ENCODE assay signal across 8 cellular contexts in genomic region chr11:125902315-125902926, GRCh38. TPM values are rescaled to one million over a fixed set of nuclear protein-coding genes. Genes with fewer than 3 reads are reported as not detected.
A peak's percentile ranks its signal among the peaks of the same experiment; 100 is the strongest.
DNase-seq lines count a peak whose midpoint lies in the region; ATAC-seq, FAIRE-seq and TF ChIP-seq lines count a peak whose summit lies in the region.

No MANE protein-coding gene starts in this region.

- H3K27ac ChIP-seq in K562 (ENCODE audit: extremely low read depth, low read depth, low read length) (peak overlapping the region; percentile 73), lower lobe of right lung (peak overlapping the region; percentile 79), aorta (ENCODE audit: low read depth in 1 of 2, low read length in 2 of 2) (peak overlapping the region in 1 of 2 donors; percentile 95)

- no peaks in the 10 kb centered on the region for H4K20me1 ChIP-seq in K562 (replicated peaks; ENCODE audit: control insufficient read depth, insufficient read depth, low read length)

- H3K9me3 ChIP-seq in K562 (replicated peaks; ENCODE audit: control insufficient read depth, insufficient read depth, low read depth, low read length), result no peaks in the 10 kb centered on the region
- H3K9me3 ChIP-seq in lower lobe of right lung, result no peaks in the 10 kb centered on the region
- H3K9me3 ChIP-seq in aorta (ENCODE audit: control insufficient read depth, low read length), result no peaks in the 10 kb centered on the region

- H3K9ac ChIP-seq in K562 (ENCODE audit: insufficient read depth in 1 of 2, low read depth in 2 of 2, low read length in 2 of 2), result peak overlapping the region; percentile 85 to 93

- TF ChIP-seq POLR2A in K562 (conservative IDR thresholded peaks at IDR 0.05), result no peak

- TF ChIP-seq CTCF in K562 (IDR thresholded peaks at IDR 0.05 in 2 of 3, conservative IDR thresholded peaks at IDR 0.05 in 1 of 3; ENCODE audit: insufficient read depth in 2 of 3, low read depth in 1 of 3, low read length in 3 of 3), result no peak
- TF ChIP-seq CTCF in lower lobe of right lung (IDR thresholded peaks at IDR 0.05), result no peak

- H3K4me2 ChIP-seq in K562 (ENCODE audit: insufficient read depth, low read length), result peak overlapping the region; percentile 89

- POLR2A ChIA-PET in K562 (lab: Yijun Ruan, JAX), result interaction anchor here (0.6 to 1.8 kb wide), 12 partner anchors 9 to 309 kb away, joined by 3 to 10 read pairs (median 4); partner anchors contain the start of genes FAM118B, HYLS1 and RPUSD4

- CTCF ChIA-PET in K562 (lab: Yijun Ruan, JAX; ENCODE audit: low intra/inter-chr PET ratio), result no interaction called here

- TF ChIP-seq EP300 in K562 (IDR thresholded peaks at IDR 0.05; ENCODE audit: low read length), result no peak

- no peak for TF ChIP-seq RAD21 in K562 (CRISPR knock-in tag; conservative IDR thresholded peaks at IDR 0.05 in 1 of 2, IDR thresholded peaks at IDR 0.05 in 1 of 2)

- intact Hi-C loops in K562 (cut with micrococcal nuclease) (no loop called here), lower lobe of right lung (cut with DNase I) (no loop called here), aorta (cut with DNase I) (no loop called here)

- BruUV-seq in K562 (replicated peaks; lab: Mats Ljungman, UMichigan), result TSS peak; percentile 81

- peak; percentile 31 for ATAC-seq in HG03354 (IDR thresholded peaks at IDR 0.05; ENCODE audit: poor library complexity, severe bottlenecking, unreplicated experiment)
- ATAC-seq in K562, result peak; percentile 65
- ATAC-seq in lower lobe of right lung, result peak; percentile 4 to 26
- ATAC-seq in aorta (ENCODE audit: low FRiP score), result no peak

- H3K36me3 ChIP-seq in K562 (ENCODE audit: control insufficient read depth, insufficient read depth, low read length) (peaks cover 34% of the 10 kb centered on the region), lower lobe of right lung (peaks cover 19% of the 10 kb centered on the region), aorta (ENCODE audit: control insufficient read depth in 1 of 2, insufficient read depth in 2 of 2, low read length in 1 of 2) (peaks cover 0 to 2% of the 10 kb centered on the region in 2 donors)

- DNase-seq in ACHN (peak; percentile 5), K562 (ENCODE audit: extremely low read depth in 1 of 4, low spot score in 3 of 4) (peak in 3 of 4 experiments; percentile 17 to 37 (median 21)), lower lobe of right lung (no peak), aorta (no peak), SIG-M5 treated with dmso at 0.1 percent for 504 hours (lab: John Stamatoyannopoulos, UW; ENCODE audit: unreplicated experiment) (no peak), HCEC 1CT (no peak)
- no peak for DNase-seq in activated CD4-positive, CD25-positive, alpha-beta regulatory T cell (lab: John Stamatoyannopoulos, UW)

- no peak for FAIRE-seq in K562 (lab: Jason Lieb, UNC)

- peak overlapping the region; percentile 93 for H2AFZ ChIP-seq in K562 (ENCODE audit: low read depth, low read length)

- H3K4me3 ChIP-seq in K562 (peak overlapping the region; percentile 68), lower lobe of right lung (peak overlapping the region; percentile 73), aorta (ENCODE audit: low read length in 2 of 2) (peak overlapping the region; percentile 48 to 95)

- in situ Hi-C loops in ACHN (cut with HindIII; ENCODE audit: low pct_ligation_motif_present, low pct_unique_long_range_greater_than_20kb, low sequenced_read_pairs) (loop anchor here (25.0 kb wide), 1 partner anchor 310 kb away; the partner anchor contains the start of genes FAM118B and RPUSD4), K562 (cut with MboI) (no loop called here)

- H3K79me2 ChIP-seq in K562 (ENCODE audit: control insufficient read depth, insufficient read depth, low read length), result peaks cover 41% of the 10 kb centered on the region

- H3K27me3 ChIP-seq in K562 (ENCODE audit: control insufficient read depth in 2 of 2, insufficient read depth in 2 of 2, low read length in 2 of 2) (peaks cover 6 to 20% of the 10 kb centered on the region in 2 experiments; a peak in 4 of 5 replicates), lower lobe of right lung (ENCODE audit: low read depth) (peaks cover 32% of the 10 kb centered on the region), aorta (ENCODE audit: control insufficient read depth in 1 of 2, insufficient read depth in 2 of 2, low read length in 1 of 2) (no peaks in the 10 kb centered on the region)

- H3K9me1 ChIP-seq in K562 (ENCODE audit: control insufficient read depth, insufficient read depth, low read length), result no peaks in the 10 kb centered on the region

- H3K4me1 ChIP-seq in K562 (replicated peaks in 1 of 2; ENCODE audit: control insufficient read depth in 2 of 2, insufficient read depth in 2 of 2, low read length in 2 of 2) (peaks cover 0 to 6% of the 10 kb centered on the region in 2 experiments; a peak in 2 of 5 replicates), lower lobe of right lung (peaks cover 19% of the 10 kb centered on the region), aorta (ENCODE audit: control insufficient read depth in 1 of 2, insufficient read depth in 2 of 2, low read length in 2 of 2) (no peaks in the 10 kb centered on the region)

- WGBS in K562 (ENCODE audit: insufficient coverage, low coverage, missing lambda C conversion rate), result 1% methylated on average over 16 of the region's 19 CpGs
- WGBS in aorta, 2 donors, result 46 to 51% methylated on average over 19 of the region's 19 CpGs

RNA-seq across cellular contexts. Expression of gene PUS3, which starts 0.6 kb away (rescaled TPM):
- 10.6 and 25.6 TPM in 2 replicates for total RNA-seq in K562 (2011; cell fraction: chromatin; rRNA removed; ENCODE audit: low replicate concordance)
- 11.3 and 13.7 TPM in 2 replicates for total RNA-seq in K562 (2011; cell fraction: nucleolus; rRNA removed)
- total RNA-seq in K562 (2011; cell fraction: nucleoplasm; rRNA removed), result 16.8 and 17.2 TPM in 2 replicates
- total RNA-seq in K562 (2014; rRNA removed), result 16.4 and 18.4 TPM in 2 replicates
- total RNA-seq in K562 (2014; rRNA removed; fragmentation: Illumina TruSeq; extraction: Trizol), result 40.6 and 46.2 TPM in 2 replicates
- 28.4 and 35.9 TPM in 2 replicates for total RNA-seq in K562 (2015; rRNA removed; fragmentation: Illumina TruSeq; extraction: Trizol)
- 19.1 and 22.5 TPM in 2 replicates for total RNA-seq in K562 (2021)
- polyA plus RNA-seq in K562 (2011; rRNA removed), result 7.8 and 16.5 TPM in 2 replicates
- polyA plus RNA-seq in K562 (2011; cell fraction: cytosol; rRNA removed), result 7.4 and 7.9 TPM in 2 replicates
- polyA plus RNA-seq in K562 (2011; cell fraction: nucleus; rRNA removed), result 6.6 and 7.6 TPM in 2 replicates
- 14.0 and 26.5 TPM in 2 replicates for polyA plus RNA-seq in K562 (2012)
- 25.9 and 39.0 TPM in 2 replicates for polyA plus RNA-seq in K562 (2014; fragmentation: Illumina TruSeq; extraction: Trizol)
- 10 to 100 TPM; 39.6 to 49.2 TPM for polyA plus RNA-seq in K562 (2014; fragmentation: Nextera tagmentation; extraction: Ambion mirVana)
- polyA plus RNA-seq in K562 (2014; rRNA removed), result 15.6 and 25.4 TPM in 2 replicates
- 18.8 and 25.5 TPM in 2 replicates for polyA minus RNA-seq in K562 (2011; rRNA and poly(A)+ RNA removed)
- polyA minus RNA-seq in K562 (2011; cell fraction: cytosol; rRNA and poly(A)+ RNA removed), result 7.5 and 8.6 TPM in 2 replicates
- 4.8 and 5.3 TPM in 2 replicates for polyA minus RNA-seq in K562 (2011; cell fraction: nucleus; rRNA and poly(A)+ RNA removed)
- 10.0 TPM for total RNA-seq in lower lobe of right lung
- total RNA-seq in aorta, result 1 to 10 TPM; 8.8 to 9.4 TPM
- 1 to 10 TPM; 8.0 to 8.1 TPM for polyA plus RNA-seq in aorta

RNA-seq across cellular contexts. Expression of gene DDX25, which starts 1.9 kb away (rescaled TPM):
- total RNA-seq in K562 (2011; cell fraction: chromatin; rRNA removed; ENCODE audit: low replicate concordance), result not detected in 2 replicates
- not detected in 2 replicates for total RNA-seq in K562 (2011; cell fraction: nucleolus; rRNA removed)
- not detected in 2 replicates for total RNA-seq in K562 (2011; cell fraction: nucleoplasm; rRNA removed)
- total RNA-seq in K562 (2014; rRNA removed), result not detected in 2 replicates
- total RNA-seq in K562 (2014; rRNA removed; fragmentation: Illumina TruSeq; extraction: Trizol), result not detected in 2 replicates
- total RNA-seq in K562 (2015; rRNA removed; fragmentation: Illumina TruSeq; extraction: Trizol), result not detected in 2 replicates
- total RNA-seq in K562 (2021), result not detected in 2 replicates
- not detected in 2 replicates for polyA plus RNA-seq in K562 (2011; rRNA removed)
- not detected in 2 replicates for polyA plus RNA-seq in K562 (2011; cell fraction: cytosol; rRNA removed)
- polyA plus RNA-seq in K562 (2011; cell fraction: nucleus; rRNA removed), result not detected in 2 replicates
- polyA plus RNA-seq in K562 (2012), result not detected in 2 replicates
- not detected in 2 replicates for polyA plus RNA-seq in K562 (2014; fragmentation: Illumina TruSeq; extraction: Trizol)
- polyA plus RNA-seq in K562 (2014; fragmentation: Nextera tagmentation; extraction: Ambion mirVana), result not detected
- not detected in 2 replicates for polyA plus RNA-seq in K562 (2014; rRNA removed)
- not detected in 2 replicates for polyA minus RNA-seq in K562 (2011; rRNA and poly(A)+ RNA removed)
- not detected in 2 replicates for polyA minus RNA-seq in K562 (2011; cell fraction: cytosol; rRNA and poly(A)+ RNA removed)
- not detected in 2 replicates for polyA minus RNA-seq in K562 (2011; cell fraction: nucleus; rRNA and poly(A)+ RNA removed)
- total RNA-seq in lower lobe of right lung, result not detected
- under 1 TPM in 1 of 2 donors, not detected in 1; 0.30 TPM for total RNA-seq in aorta
- polyA plus RNA-seq in aorta, result not detected

RNA-seq across cellular contexts. Expression of gene HYLS1, which starts 15.0 kb away (rescaled TPM):
- total RNA-seq in K562 (2011; cell fraction: chromatin; rRNA removed; ENCODE audit: low replicate concordance), result 1.2 and 2.6 TPM in 2 replicates
- 1.5 and 1.6 TPM in 2 replicates for total RNA-seq in K562 (2011; cell fraction: nucleolus; rRNA removed)
- total RNA-seq in K562 (2011; cell fraction: nucleoplasm; rRNA removed), result 1.6 TPM in 2 replicates
- total RNA-seq in K562 (2014; rRNA removed) (3.3 and 3.8 TPM in 2 replicates), K562 (2014; rRNA removed; fragmentation: Illumina TruSeq; extraction: Trizol) (4.8 and 5.7 TPM in 2 replicates), K562 (2015; rRNA removed; fragmentation: Illumina TruSeq; extraction: Trizol) (5.1 and 5.6 TPM in 2 replicates), K562 (2021) (2.7 and 3.6 TPM in 2 replicates), lower lobe of right lung (4.5 TPM), aorta (1 to 10 TPM; 3.3 to 3.6 TPM)
- polyA plus RNA-seq in K562 (2011; rRNA removed) (1.1 and 3.2 TPM in 2 replicates), K562 (2014; fragmentation: Illumina TruSeq; extraction: Trizol) (3.8 and 5.1 TPM in 2 replicates), K562 (2014; fragmentation: Nextera tagmentation; extraction: Ambion mirVana) (1 to 10 TPM; 7.4 to 8.2 TPM), K562 (2014; rRNA removed) (3.2 and 4.6 TPM in 2 replicates), aorta (1 to 10 TPM; 2.7 to 4.5 TPM)
- 0.71 and 1.0 TPM in 2 replicates for polyA plus RNA-seq in K562 (2011; cell fraction: cytosol; rRNA removed)
- polyA plus RNA-seq in K562 (2011; cell fraction: nucleus; rRNA removed), result 0.73 and 1.6 TPM in 2 replicates
- 3.0 and 5.3 TPM in 2 replicates for polyA plus RNA-seq in K562 (2012)
- 0.99 and 2.9 TPM in 2 replicates for polyA minus RNA-seq in K562 (2011; rRNA and poly(A)+ RNA removed)
- polyA minus RNA-seq in K562 (2011; cell fraction: cytosol; rRNA and poly(A)+ RNA removed), result 0.76 TPM in 1 of 2 replicates, not detected in the other
- 0.44 and 0.67 TPM in 2 replicates for polyA minus RNA-seq in K562 (2011; cell fraction: nucleus; rRNA and poly(A)+ RNA removed)

RNA-seq across cellular contexts. Expression of gene VSIG10L2, which starts 43.4 kb away (rescaled TPM):
- total RNA-seq in K562 (2011; cell fraction: chromatin; rRNA removed; ENCODE audit: low replicate concordance), result not detected in 2 replicates
- total RNA-seq in K562 (2011; cell fraction: nucleolus; rRNA removed), result not detected in 2 replicates
- total RNA-seq in K562 (2011; cell fraction: nucleoplasm; rRNA removed), result not detected in 2 replicates
- not detected in 2 replicates for total RNA-seq in K562 (2014; rRNA removed)
- total RNA-seq in K562 (2014; rRNA removed; fragmentation: Illumina TruSeq; extraction: Trizol), result not detected in 2 replicates
- not detected in 2 replicates for total RNA-seq in K562 (2015; rRNA removed; fragmentation: Illumina TruSeq; extraction: Trizol)
- total RNA-seq in K562 (2021), result not detected in 2 replicates
- not detected in 2 replicates for polyA plus RNA-seq in K562 (2011; rRNA removed)
- not detected in 2 replicates for polyA plus RNA-seq in K562 (2011; cell fraction: cytosol; rRNA removed)
- not detected in 2 replicates for polyA plus RNA-seq in K562 (2011; cell fraction: nucleus; rRNA removed)
- not detected in 2 replicates for polyA plus RNA-seq in K562 (2012)
- polyA plus RNA-seq in K562 (2014; fragmentation: Illumina TruSeq; extraction: Trizol), result not detected in 2 replicates
- polyA plus RNA-seq in K562 (2014; fragmentation: Nextera tagmentation; extraction: Ambion mirVana), result not detected
- polyA plus RNA-seq in K562 (2014; rRNA removed), result not detected in 2 replicates
- not detected in 2 replicates for polyA minus RNA-seq in K562 (2011; rRNA and poly(A)+ RNA removed)
- polyA minus RNA-seq in K562 (2011; cell fraction: cytosol; rRNA and poly(A)+ RNA removed), result not detected in 2 replicates
- polyA minus RNA-seq in K562 (2011; cell fraction: nucleus; rRNA and poly(A)+ RNA removed), result not detected in 2 replicates
- not detected for total RNA-seq in lower lobe of right lung
- total RNA-seq in aorta, result under 1 TPM in 1 of 2 donors, not detected in 1; 0.48 TPM
- not detected for polyA plus RNA-seq in aorta

Comparison
In these comparisons a context has a peak if more than half of its experiments do, and no peak if none do; other contexts are left out.
1. DNase-seq: peak in ACHN (single experiment) and K562 (3 of 4); none in lower lobe of right lung (single experiment), aorta (0 of 2), activated CD4-positive, CD25-positive, alpha-beta regulatory T cell (0 of 4), SIG-M5 treated with dmso at 0.1 percent for 504 hours (single experiment) and HCEC 1CT (single experiment).
2. Peak in every context shown above with its lines, with median percentiles within 50 percentile points of each other: H3K4me3 ChIP-seq.